14 cellular contexts compared by ENCODE assay signal in the genomic region with DNA sequence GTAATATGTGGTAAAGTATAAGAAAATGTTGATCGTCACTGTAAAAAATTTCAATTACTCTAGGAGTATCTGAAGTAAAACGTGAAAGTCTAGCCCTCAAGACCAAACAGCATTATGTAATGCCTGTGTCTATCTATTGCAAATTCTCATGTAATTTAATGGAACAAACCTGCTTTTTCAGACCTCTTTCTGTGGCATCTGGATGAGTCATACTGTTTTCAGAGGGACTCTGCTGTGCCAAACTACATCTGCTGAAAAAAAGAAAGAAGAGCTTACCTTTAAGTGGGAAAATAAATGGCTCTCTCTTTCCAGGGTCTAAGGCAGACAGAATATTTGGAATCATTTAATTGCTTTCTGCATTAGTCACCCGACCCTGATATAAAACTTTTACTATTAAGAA.
"Had no signal": no experiment of that assay in that cellular context is flagged by ENCODE, and none has a peak within 500 bp of the region (broad histone marks: within the 10 kb centered on the region; RNA-seq: fewer than 3 reads in every experiment).

No MANE protein-coding gene starts in this region.

- H3K4me3 ChIP-seq: gastrocnemius medialis, right atrium auricular region, stomach, vagina had no signal

- H3K27ac Mint-ChIP-seq: activated naive CD8-positive, alpha-beta T cell; naive thymus-derived CD8-positive, alpha-beta T cell had no signal

- H3K36me3 Mint-ChIP-seq: activated naive CD8-positive, alpha-beta T cell; naive thymus-derived CD8-positive, alpha-beta T cell had no signal

- H3K4me1 Mint-ChIP-seq: naive thymus-derived CD8-positive, alpha-beta T cell had no signal

- H3K9me3 ChIP-seq: gastrocnemius medialis, neutrophil, right atrium auricular region, stomach, vagina had no signal

- H3K4me3 Mint-ChIP-seq: activated naive CD8-positive, alpha-beta T cell; activated T-cell treated with anti-CD3 and anti-CD28 coated beads, Interleukin-2, amount 50 U/mL, for 4 hours; naive thymus-derived CD8-positive, alpha-beta T cell had no signal

- H3K36me3 ChIP-seq: gastrocnemius medialis, neutrophil, right atrium auricular region, stomach, vagina had no signal

- H3K27ac ChIP-seq: gastrocnemius medialis, neutrophil, right atrium auricular region, stomach, vagina had no signal

- H3K4me1 ChIP-seq: gastrocnemius medialis, right atrium auricular region, stomach, vagina had no signal

- H3K9me3 Mint-ChIP-seq: activated T-cell treated with anti-CD3 and anti-CD28 coated beads, Interleukin-2, amount 50 U/mL, for 4 hours had no signal

- DNase-seq: activated CD4-positive, alpha-beta T cell treated with anti-CD3 and anti-CD28 coated beads, Interleukin-2, amount 50 U/mL, for 4 hours; activated CD4-positive, CD25-positive, alpha-beta regulatory T cell treated with anti-CD3 and anti-CD28 coated beads, Interleukin-2, amount 50 U/mL, for 72 hours; activated effector memory CD4-positive, alpha-beta T cell treated with anti-CD3 and anti-CD28 coated beads, Interleukin-2, amount 50 U/mL, for 16 hours; activated T-cell treated with anti-CD3 and anti-CD28 coated beads, Interleukin-2, amount 50 U/mL, for 4 hours; effector CD4-positive, alpha-beta T cell; gastrocnemius medialis; naive thymus-derived CD8-positive, alpha-beta T cell; posterior cingulate gyrus; small intestine; stomach had no signal

- H3K27me3 ChIP-seq: gastrocnemius medialis, neutrophil, right atrium auricular region, stomach, vagina had no signal
